In genomic region chr3:197960694-197961581, GRCh38 we compare ENCODE assay signal across 7 cellular contexts. TPM values are rescaled to one million over a fixed set of nuclear protein-coding genes. Genes with fewer than 3 reads are reported as not detected.
DNase-seq lines count a peak whose midpoint lies in the region; ATAC-seq and TF ChIP-seq lines count a peak whose summit lies in the region.

No MANE protein-coding gene starts in this region.

- H2BK120ac ChIP-seq in H9 (ENCODE audit: low read depth, low read length, poor library complexity, severe bottlenecking), result no peak overlapping the region

- no peak overlapping the region for H3T11ph ChIP-seq in H9 (ENCODE audit: low read length)

- ATAC-seq in psoas muscle, result no peak
- no peak for ATAC-seq in GM19455 (IDR thresholded peaks at IDR 0.05; ENCODE audit: unreplicated experiment)

- H3K9ac ChIP-seq in H9 (ENCODE audit: extremely low read depth, insufficient read length, low read length) (peak overlapping the region; percentile 36), SK-N-MC (ENCODE audit: insufficient read length) (peak overlapping the region; percentile 72), fibroblast of lung (ENCODE audit: insufficient read depth, low read length) (peak overlapping the region; percentile 69)

- H4K20me1 ChIP-seq in H9 (ENCODE audit: control insufficient read depth, insufficient read depth, insufficient read length), result no peaks in the 10 kb centered on the region
- H4K20me1 ChIP-seq in fibroblast of lung (ENCODE audit: control insufficient read depth, extremely low read depth, insufficient read depth, low read length), result no peaks in the 10 kb centered on the region

- H3K79me2 ChIP-seq in H9 (ENCODE audit: insufficient read depth, low read length) (no peaks in the 10 kb centered on the region), fibroblast of lung (ENCODE audit: control insufficient read depth, insufficient read depth, low read length) (no peaks in the 10 kb centered on the region)

- no CpG with 5 or more reads among the region's 23 CpGs for WGBS in H9 (ENCODE audit: extremely low coverage, insufficient read length, low lambda C conversion rate)
- WGBS in psoas muscle, 3 donors, result 9 to 12% (median 11%) methylated on average over 23 of the region's 23 CpGs

- H3K23me2 ChIP-seq in H9 (ENCODE audit: insufficient read length, low read depth, low read length, poor library complexity, severe bottlenecking), result peaks cover 7% of the 10 kb centered on the region

- peaks cover 13% of the 10 kb centered on the region for H3K27me3 Mint-ChIP-seq in H9 (ENCODE audit: low read depth)

- no peak overlapping the region for H2AFZ ChIP-seq in H9 (ENCODE audit: low read length)
- H2AFZ ChIP-seq in fibroblast of lung (ENCODE audit: low read length), result peak overlapping the region; percentile 80

- H3K23ac ChIP-seq in H9 (ENCODE audit: insufficient read length, low read depth, low read length), result no peak overlapping the region

- H3K9me3 ChIP-seq in H9 (ENCODE audit: control insufficient read depth, low read depth, low read length) (no peaks in the 10 kb centered on the region), SK-N-MC (ENCODE audit: low read depth, low read length) (no peaks in the 10 kb centered on the region), fibroblast of lung (ENCODE audit: control insufficient read depth, insufficient read depth, low read depth, low read length) (no peaks in the 10 kb centered on the region), psoas muscle (no peaks in the 10 kb centered on the region)

- H3K4me3 ChIP-seq in SK-N-MC, result peak overlapping the region; percentile 83
- H3K4me3 ChIP-seq in fibroblast of lung (replicated peaks in 1 of 4; ENCODE audit: control extremely low read depth in 1 of 4, insufficient read depth in 1 of 4, low read depth in 3 of 4, low read length in 4 of 4), result peak overlapping the region; percentile 60 to 88 (median 71)
- peak overlapping the region; percentile 84 for H3K4me3 ChIP-seq in psoas muscle

- H3K4me1 ChIP-seq in H9 (ENCODE audit: insufficient read depth, low read length) (peaks cover 2% of the 10 kb centered on the region; the same call in 1 of the 2 replicates), fibroblast of lung (ENCODE audit: control insufficient read depth, extremely low read depth, insufficient read depth, low read length) (peaks cover 3% of the 10 kb centered on the region), psoas muscle (peaks cover 16% of the 10 kb centered on the region)

- no peak overlapping the region for H2BK5ac ChIP-seq in H9 (ENCODE audit: insufficient read length, low read length)

- H4K8ac ChIP-seq in H9 (replicated peaks; ENCODE audit: insufficient read length, low read depth, low read length), result no peak overlapping the region

- H4K91ac ChIP-seq in H9 (ENCODE audit: insufficient read length, low read depth, low read length), result no peak overlapping the region

- no peak overlapping the region for H2BK12ac ChIP-seq in H9 (ENCODE audit: insufficient read length, low read depth, low read length)

- no peaks in the 10 kb centered on the region; a peak in 1 of 5 replicates for H3K9me3 Mint-ChIP-seq in H9

- TF ChIP-seq CTCF in H9 (conservative IDR thresholded peaks at IDR 0.05) (no peak), fibroblast of lung (conservative IDR thresholded peaks at IDR 0.05 in 1 of 2, IDR thresholded peaks at IDR 0.05 in 1 of 2; ENCODE audit: low read depth in 1 of 2, low read length in 2 of 2) (no peak), psoas muscle (IDR thresholded peaks at IDR 0.05) (no peak)

- peak overlapping the region; percentile 39; the same call in 1 of the 2 replicates for H3K14ac ChIP-seq in H9 (ENCODE audit: insufficient read depth, low read length)

- peaks cover 18 to 27% of the 10 kb centered on the region in 2 experiments for H3K4me1 Mint-ChIP-seq in H9

- DNase-seq in H9 (no peak), SK-N-MC (ENCODE audit: low read depth, low spot score) (peak; percentile 77), fibroblast of lung (ENCODE audit: low read depth in 2 of 2) (peak in 1 of 2 donors; percentile 24), psoas muscle (peak in 1 of 2 donors; percentile 30), dermis blood vessel endothelial cell (no peak), KG1 (lab: John Stamatoyannopoulos, UW) (no peak)

- H4K5ac ChIP-seq in H9 (ENCODE audit: insufficient read length, low read depth, low read length), result no peak overlapping the region

- no peak overlapping the region for H3K27ac ChIP-seq in H9 (ENCODE audit: insufficient read length, low read depth, low read length)
- H3K27ac ChIP-seq in SK-N-MC, result peak overlapping the region; percentile 89
- peak overlapping the region; percentile 85 for H3K27ac ChIP-seq in fibroblast of lung (ENCODE audit: insufficient read depth, low read length)
- H3K27ac ChIP-seq in psoas muscle, result peak overlapping the region; percentile 81

- intact Hi-C loops in psoas muscle (cut with DNase I), result no loop called here

- H2BK20ac ChIP-seq in H9 (ENCODE audit: low read depth, low read length, poor library complexity, severe bottlenecking), result no peak overlapping the region

- no peaks in the 10 kb centered on the region for H3K79me1 ChIP-seq in H9 (ENCODE audit: insufficient read depth, low read depth, low read length, poor library complexity, severe bottlenecking)

- H3K36me3 ChIP-seq in SK-N-MC (ENCODE audit: insufficient read depth, low read length) (peaks cover 16% of the 10 kb centered on the region), fibroblast of lung (ENCODE audit: control insufficient read depth, insufficient read depth, low read length) (peaks cover 1% of the 10 kb centered on the region), psoas muscle (ENCODE audit: insufficient read depth in 1 of 2, low read depth in 1 of 2) (peaks cover 0 to 13% of the 10 kb centered on the region in 2 donors)

- H3K36me3 Mint-ChIP-seq in H9 (ENCODE audit: insufficient read depth in 1 of 3, low read depth in 3 of 3), result peaks cover 0 to 10% (median 10%) of the 10 kb centered on the region in 3 experiments; a peak in 5 of 7 replicates

- no peak overlapping the region for H3K56ac ChIP-seq in H9 (ENCODE audit: insufficient read length, low read depth, low read length)

- no peak overlapping the region for H2BK15ac ChIP-seq in H9 (ENCODE audit: low read depth, low read length)

- no peak overlapping the region for H3K4ac ChIP-seq in H9 (ENCODE audit: low read depth, low read length)

- H3K4me3 Mint-ChIP-seq in H9, result peak overlapping the region; percentile 84 to 91

- no peak overlapping the region for H3K18ac ChIP-seq in H9 (ENCODE audit: insufficient read length, low read depth, low read length)

- peak overlapping the region in 1 of 3 experiments; percentile 86; a peak in 2 of 7 replicates for H3K27ac Mint-ChIP-seq in H9

- H3K4me2 ChIP-seq in H9 (ENCODE audit: insufficient read depth, insufficient read length, low read length) (peak overlapping the region; percentile 95), fibroblast of lung (ENCODE audit: extremely low read depth, insufficient read depth, low read length) (peak overlapping the region; percentile 84)

- H3K27me3 ChIP-seq in H9 (ENCODE audit: insufficient read depth, low read length) (no peaks in the 10 kb centered on the region), fibroblast of lung (ENCODE audit: control insufficient read depth, insufficient read depth, low read length) (no peaks in the 10 kb centered on the region), psoas muscle (ENCODE audit: insufficient read depth in 3 of 3, low read length in 2 of 3) (no peaks in the 10 kb centered on the region)

- H2AK5ac ChIP-seq in H9 (ENCODE audit: insufficient read length, low read length), result no peak overlapping the region

RNA-seq across cellular contexts. Expression of gene LMLN, which starts 0.9 kb away (rescaled TPM):
- 3.8 and 4.5 TPM in 2 replicates for total RNA-seq in H9 (2021)
- 5.9 and 7.1 TPM in 2 replicates for total RNA-seq in fibroblast of lung
- polyA plus RNA-seq in fibroblast of lung, result 5.0 and 6.6 TPM in 2 replicates
- polyA plus RNA-seq in fibroblast of lung (2012), result 2.8 and 3.4 TPM in 2 replicates
- polyA minus RNA-seq in fibroblast of lung (ENCODE audit: low replicate concordance), result 3.3 and 19.6 TPM in 2 replicates
- total RNA-seq in psoas muscle, result 1 to 10 TPM; 2.9 to 7.5 (median 5.0) TPM
- polyA plus RNA-seq in psoas muscle, result 1 to 10 TPM; 1.5 to 8.3 (median 2.6) TPM
- 2.0 and 3.2 TPM in 2 replicates for total RNA-seq in dermis blood vessel endothelial cell

RNA-seq across cellular contexts. Expression of gene RPL35A, which starts 10.9 kb away (rescaled TPM):
- total RNA-seq in H9 (2021) (1,563 and 1,572 TPM in 2 replicates), fibroblast of lung (535 and 1,048 TPM in 2 replicates), psoas muscle (100 to 1,000 TPM; 467 to 703 (median 581) TPM), dermis blood vessel endothelial cell (417 and 678 TPM in 2 replicates)
- polyA plus RNA-seq in fibroblast of lung (902 and 937 TPM in 2 replicates), psoas muscle (1,000 to 10,000 TPM in 1 of 3 donors, 100 to 1,000 TPM in 2; 935 to 1,294 (median 965) TPM)
- 1,855 and 1,955 TPM in 2 replicates for polyA plus RNA-seq in fibroblast of lung (2012)
- polyA minus RNA-seq in fibroblast of lung (ENCODE audit: low replicate concordance), result 12.2 and 21.2 TPM in 2 replicates
